In the genomic region with DNA sequence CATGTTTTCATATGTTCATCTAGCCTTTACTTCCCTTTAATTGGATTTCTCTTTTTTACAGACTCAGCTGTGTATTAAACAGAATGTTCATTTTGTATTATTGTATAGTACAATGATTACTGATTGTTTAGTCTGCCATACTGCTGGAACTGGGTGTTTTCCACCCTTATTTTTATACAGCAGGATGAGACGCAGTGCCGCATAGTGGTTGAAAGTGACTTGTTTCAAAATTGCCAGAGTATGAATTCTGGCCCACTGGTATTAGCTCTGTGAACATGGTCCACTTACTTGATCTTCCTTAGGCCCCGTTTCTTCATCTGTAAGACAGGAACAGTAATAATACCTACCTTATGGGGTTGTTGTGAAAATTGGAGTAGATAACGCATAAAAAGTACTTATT, we compare ENCODE assay signal across 23 cellular contexts. TPM values are rescaled to one million over a fixed set of nuclear protein-coding genes. Genes with fewer than 3 reads are reported as not detected.
DNase-seq lines count a peak whose midpoint lies in the region; FAIRE-seq and TF ChIP-seq lines count a peak whose summit lies in the region.
"Had no signal": no experiment of that assay in that cellular context is flagged by ENCODE, and none has a peak within 500 bp of the region (broad histone marks: within the 10 kb centered on the region; RNA-seq: fewer than 3 reads in every experiment).

No MANE protein-coding gene starts in this region.

- CTCF ChIA-PET in MCF 10A (lab: Yijun Ruan, JAX) = interaction anchor here (0.7 to 1.8 kb wide), 4 partner anchors 13 to 142 kb away, joined by 3 to 6 read pairs (median 3); no protein-coding TSS in a partner anchor

- H3K9ac ChIP-seq in kidney (ENCODE audit: low read length in 2 of 2) = no peak overlapping the region

- H3K36me3 ChIP-seq in breast epithelium (no peaks in the 10 kb centered on the region), kidney (ENCODE audit: control insufficient read depth in 1 of 2, insufficient read depth in 2 of 2, low read length in 2 of 2) (no peaks in the 10 kb centered on the region)

- H3K27ac Mint-ChIP-seq in MCF 10A (ENCODE audit: low read depth, unreplicated experiment) = peak overlapping the region; percentile 90
- peak overlapping the region in 1 of 5 experiments; percentile 35 for H3K27ac Mint-ChIP-seq in brain
- H3K27ac Mint-ChIP-seq in type B pancreatic cell = peak overlapping the region; percentile 78
- H3K27ac Mint-ChIP-seq: B cell; stimulated activated naive CD8-positive, alpha-beta T cell treated with anti-CD3 and anti-CD28 coated beads, Interleukin-15, amount 100 ng/mL, for 72 hours had no signal

- peaks cover 45% of the 10 kb centered on the region for H3K4me1 Mint-ChIP-seq in MCF 10A (ENCODE audit: insufficient read depth, unreplicated experiment)
- H3K4me1 Mint-ChIP-seq in brain = peaks cover 75% of the 10 kb centered on the region
- peaks cover 40% of the 10 kb centered on the region for H3K4me1 Mint-ChIP-seq in type B pancreatic cell (ENCODE audit: unreplicated experiment)
- H3K4me1 Mint-ChIP-seq: stimulated activated naive CD8-positive, alpha-beta T cell treated with anti-CD3 and anti-CD28 coated beads, Interleukin-15, amount 100 ng/mL, for 72 hours had no signal

- intact Hi-C loops in MCF 10A (cut with micrococcal nuclease) (no loop called here), breast epithelium (cut with DNase I; ENCODE audit: low total_unique reads) (no loop called here), kidney (cut with DNase I) (no loop called here)

- H3K4me1 ChIP-seq in breast epithelium (no peaks in the 10 kb centered on the region), kidney (ENCODE audit: control insufficient read depth in 1 of 2, insufficient read depth in 1 of 2, low read depth in 1 of 2, low read length in 2 of 2) (peaks cover 9 to 22% of the 10 kb centered on the region in 2 donors)

- H3K9me3 Mint-ChIP-seq in MCF 10A (ENCODE audit: unreplicated experiment) (no peaks in the 10 kb centered on the region), brain (peaks cover 0 to 3% (median 0%) of the 10 kb centered on the region in 5 experiments), type B pancreatic cell (no peaks in the 10 kb centered on the region)
- H3K9me3 Mint-ChIP-seq: stimulated activated naive CD8-positive, alpha-beta T cell treated with anti-CD3 and anti-CD28 coated beads, Interleukin-15, amount 100 ng/mL, for 72 hours had no signal

- no peak for FAIRE-seq in kidney (lab: Jason Lieb, UNC)
- FAIRE-seq: bronchial epithelial cell, frontal cortex had no signal

- TF ChIP-seq CTCF in MCF 10A (IDR thresholded peaks at IDR 0.05; ENCODE audit: unreplicated experiment) (no peak), breast epithelium (IDR thresholded peaks at IDR 0.05) (no peak), brain (conservative IDR thresholded peaks at IDR 0.05) (no peak), kidney (IDR thresholded peaks at IDR 0.05; ENCODE audit: borderline replicate concordance, extremely low read depth, insufficient read depth) (no peak), type B pancreatic cell (conservative IDR thresholded peaks at IDR 0.05) (no peak), GM20000 (IDR thresholded peaks at IDR 0.05; ENCODE audit: extremely low read depth, missing control alignments) (no peak)

- H3K27me3 Mint-ChIP-seq in MCF 10A (ENCODE audit: insufficient read depth, unreplicated experiment) (no peaks in the 10 kb centered on the region), brain (no peaks in the 10 kb centered on the region), type B pancreatic cell (no peaks in the 10 kb centered on the region)
- H3K27me3 Mint-ChIP-seq: B cell had no signal

- H3K4me3 Mint-ChIP-seq in MCF 10A (ENCODE audit: unreplicated experiment) = no peak overlapping the region
- H3K4me3 Mint-ChIP-seq in brain = peak overlapping the region in 3 of 5 experiments; percentile 7 to 30 (median 19)
- no peak overlapping the region for H3K4me3 Mint-ChIP-seq in type B pancreatic cell
- H3K4me3 Mint-ChIP-seq: B cell; stimulated activated naive CD8-positive, alpha-beta T cell treated with anti-CD3 and anti-CD28 coated beads, Interleukin-15, amount 100 ng/mL, for 72 hours had no signal

- peak overlapping the region in 1 of 2 donors; percentile 87 for H3K27ac ChIP-seq in breast epithelium
- H3K27ac ChIP-seq in kidney (ENCODE audit: low read depth in 2 of 2, low read length in 2 of 2) = peak overlapping the region; percentile 82 to 89
- H3K27ac ChIP-seq: 22Rv1 had no signal

- no peaks in the 10 kb centered on the region for H3K36me3 Mint-ChIP-seq in MCF 10A (ENCODE audit: insufficient read depth, unreplicated experiment)
- peaks cover 23% of the 10 kb centered on the region for H3K36me3 Mint-ChIP-seq in brain
- H3K36me3 Mint-ChIP-seq in type B pancreatic cell = peaks cover 7% of the 10 kb centered on the region

- H3K9me3 ChIP-seq in breast epithelium = no peaks in the 10 kb centered on the region
- no peaks in the 10 kb centered on the region for H3K9me3 ChIP-seq in kidney (ENCODE audit: control insufficient read depth in 1 of 2, low read length in 2 of 2)
- H3K9me3 ChIP-seq: psoas muscle had no signal

- DNase-seq in MCF 10A (ENCODE audit: unreplicated experiment) (no peak), breast epithelium (ENCODE audit: low spot score in 2 of 2) (no peak), kidney (no peak), type B pancreatic cell (ENCODE audit: extremely low spot score, unreplicated experiment) (no peak), COLO668 (lab: John Stamatoyannopoulos, UW; ENCODE audit: unreplicated experiment) (no peak), GM20000 (ENCODE audit: low spot score) (no peak)
- no peak for DNase-seq in activated effector memory CD4-positive, alpha-beta T cell treated with Interleukin-2 at 50 U/mL for 16 hours
- DNase-seq: activated CD4-positive, alpha-beta T cell treated with anti-CD3 and anti-CD28 coated beads, Interleukin-2, amount 50 U/mL, for 1 hour; dermis blood vessel endothelial cell; KBM-7; left cardiac atrium; MV-4-11; NCI-H1694 treated with DMSO at 0.1 percent for 48 hours; psoas muscle; SHP77 treated with DMSO at 0.1 percent for 48 hours; stimulated activated CD4-positive, alpha-beta T cell treated with anti-CD3 and anti-CD28 coated beads, Interleukin-2, amount 100 ng/mL, for 48 hours; stimulated activated naive CD8-positive, alpha-beta T cell treated with anti-CD3 and anti-CD28 coated beads, Interleukin-15, amount 100 ng/mL, for 72 hours had no signal

- POLR2A ChIA-PET in MCF 10A (lab: Yijun Ruan, JAX) = interaction anchor here (0.8 to 4.2 kb wide), 5 partner anchors 8 to 19 kb away, joined by 3 to 67 read pairs (median 8); a partner anchor contains a TSS

- no TSS peak for BruUV-seq in MCF 10A (replicated peaks; lab: Mats Ljungman, UMichigan)

- H3K4me3 ChIP-seq in breast epithelium (no peak overlapping the region), kidney (ENCODE audit: low read length in 2 of 2) (no peak overlapping the region)
- H3K4me3 ChIP-seq: psoas muscle, skin epidermis had no signal

- no peak for TF ChIP-seq POLR2A in breast epithelium (IDR thresholded peaks at IDR 0.05)

- H3K27me3 ChIP-seq in breast epithelium = no peaks in the 10 kb centered on the region

RNA-seq across cellular contexts. Expression of a gene that starts 22.1 kb away (rescaled TPM):
- total RNA-seq in MCF 10A (2022) = 115 and 124 TPM in 2 replicates
- 100 to 1,000 TPM in 2 of 3 donors, 10 to 100 TPM in 1; 93.1 to 292 (median 170) TPM for total RNA-seq in breast epithelium
- 50.8 TPM for polyA plus RNA-seq in brain (ENCODE audit: insufficient read depth, low read depth, low replicate concordance)
- 175 TPM for total RNA-seq in kidney
- polyA plus RNA-seq in kidney (ENCODE audit: insufficient read depth, low read depth, low replicate concordance) = 21.5 TPM
- 140 and 154 TPM in 2 replicates for total RNA-seq in type B pancreatic cell (ENCODE audit: low replicate concordance)

Comparison
In these comparisons a context has a peak if more than half of its experiments do, and no peak if none do; other contexts are left out.
1. H3K4me3 Mint-ChIP-seq: peak in brain (3 of 5); none in MCF 10A (single experiment) and type B pancreatic cell (single experiment).